Comparison of ENCODE assay signal across 8 cellular contexts in the genomic region with DNA sequence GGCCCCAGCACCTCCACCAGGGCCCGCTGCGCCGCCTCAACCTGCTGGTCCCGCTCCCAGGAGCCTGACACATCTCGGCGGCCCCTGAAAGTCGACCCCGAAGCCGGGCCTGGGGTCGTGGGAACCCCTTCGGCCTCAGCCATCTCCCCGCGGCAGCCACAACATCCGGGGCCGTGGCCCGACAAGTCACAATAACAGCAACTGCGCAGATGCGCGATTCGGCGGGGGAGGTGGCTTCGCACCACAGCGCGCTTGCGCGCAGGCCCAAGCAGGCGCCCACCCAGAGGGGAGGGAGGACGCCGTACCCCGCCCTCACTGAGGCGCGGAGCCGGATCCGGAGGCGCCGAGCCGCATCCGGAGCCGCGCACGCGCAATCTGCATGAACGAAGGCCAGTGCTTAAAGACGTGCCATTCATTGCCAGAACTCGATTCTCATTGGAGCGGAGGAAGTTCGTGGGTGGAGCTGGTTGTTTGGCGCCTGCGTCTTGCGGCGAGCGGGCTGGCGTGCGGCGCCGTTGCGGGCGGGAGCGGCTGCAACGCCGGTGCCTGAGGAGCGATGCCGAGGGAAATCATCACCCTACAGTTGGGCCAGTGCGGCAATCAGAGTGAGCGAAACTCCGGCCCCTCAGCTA.
DNase-seq lines count a peak whose midpoint lies in the region; ATAC-seq and FAIRE-seq lines count a peak whose summit lies in the region.

A gene with protein sequence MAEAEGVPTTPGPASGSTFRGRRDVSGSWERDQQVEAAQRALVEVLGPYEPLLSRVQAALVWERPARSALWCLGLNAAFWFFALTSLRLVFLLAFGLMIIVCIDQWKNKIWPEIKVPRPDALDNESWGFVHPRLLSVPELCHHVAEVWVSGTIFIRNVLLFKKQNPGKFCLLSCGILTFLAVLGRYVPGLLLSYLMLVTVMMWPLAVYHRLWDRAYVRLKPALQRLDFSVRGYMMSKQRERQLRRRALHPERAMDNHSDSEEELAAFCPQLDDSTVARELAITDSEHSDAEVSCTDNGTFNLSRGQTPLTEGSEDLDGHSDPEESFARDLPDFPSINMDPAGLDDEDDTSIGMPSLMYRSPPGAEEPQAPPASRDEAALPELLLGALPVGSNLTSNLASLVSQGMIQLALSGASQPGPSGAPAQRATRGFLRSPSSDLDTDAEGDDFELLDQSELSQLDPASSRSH (minus strand): TSS at position 193 of the 632 bp plus-strand sequence. CDS start 50 bp downstream, at position 143.
Gene TUBG1 (plus strand): TSS at position 502 of the 632 bp plus-strand sequence. CDS start 55 bp downstream, at position 557.

- H3K9me3 ChIP-seq in BLaER1 = no peaks in the 10 kb centered on the region

- ATAC-seq in HG03460 (IDR thresholded peaks at IDR 0.05; ENCODE audit: unreplicated experiment) = peak; percentile 79

- peak; percentile 28 for FAIRE-seq in colon (lab: Jason Lieb, UNC)

- peaks cover 32% of the 10 kb centered on the region for H3K36me3 ChIP-seq in BLaER1

- peak within 1 kb of the TSS; percentile 93 for H3K4me2 ChIP-seq in BLaER1

- peaks cover 47% of the 10 kb centered on the region for H4K20me1 ChIP-seq in BLaER1

- H3K4me3 ChIP-seq in BLaER1 = peak within 1 kb of the TSS; percentile 98

- peak within 1 kb of the TSS; percentile 92 for H3K27ac ChIP-seq in BLaER1

- DNase-seq in GM19240 (ENCODE audit: insufficient read length, low spot score) (peak; percentile 96), NCI-H526 (lab: John Stamatoyannopoulos, UW) (peak; percentile 97 to 99), kidney glomerular epithelial cell (lab: John Stamatoyannopoulos, UW) (peak; percentile 98)
- peak; percentile 99 for DNase-seq in activated CD4-positive, alpha-beta T cell treated with anti-CD3 and anti-CD28 coated beads for 48 hours
- peak; percentile 95 to 99 for DNase-seq in stimulated activated CD4-positive, alpha-beta T cell treated with anti-CD3 and anti-CD28 coated beads, Interleukin-1b, Interleukin-23, amount 100 ng/mL, for 1 hour (ENCODE audit: low read depth in 2 of 2)

- peak within 1 kb of the TSS; percentile 95 for H3K9ac ChIP-seq in BLaER1

- peaks cover 38% of the 10 kb centered on the region for H3K4me1 ChIP-seq in BLaER1

- H3K27me3 ChIP-seq in BLaER1 = no peaks in the 10 kb centered on the region

Comparison
In these comparisons a context has a peak if more than half of its experiments do, and no peak if none do; other contexts are left out.
1. Peak in every context shown above with its lines: DNase-seq, ATAC-seq, H3K4me3 ChIP-seq and H3K27ac ChIP-seq.